ENCODE assay signal across 3 cellular contexts in the genomic region with DNA sequence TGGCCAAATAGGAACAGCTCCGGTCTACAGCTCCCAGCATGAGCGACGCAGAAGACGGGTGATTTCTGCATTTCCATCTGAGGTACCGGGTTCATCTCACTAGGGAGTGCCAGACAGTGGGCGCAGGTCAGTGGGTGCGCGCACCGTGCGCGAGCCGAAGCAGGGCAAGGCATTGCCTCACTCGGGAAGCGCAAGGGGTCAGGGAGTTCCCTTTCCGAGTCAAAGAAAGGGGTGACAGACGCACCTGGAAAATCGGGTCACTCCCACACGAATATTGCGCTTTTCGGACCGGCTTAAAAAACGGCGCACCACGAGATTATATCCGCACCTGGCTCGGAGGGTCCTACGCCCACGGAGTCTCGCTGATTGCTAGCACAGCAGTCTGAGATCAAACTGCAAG. TPM values are rescaled to one million over a fixed set of nuclear protein-coding genes. Genes with fewer than 3 reads are reported as not detected.
"Had no signal": no experiment of that assay in that cellular context is flagged by ENCODE, and none has a peak within 500 bp of the region (broad histone marks: within the 10 kb centered on the region; RNA-seq: fewer than 3 reads in every experiment).

No MANE protein-coding gene starts in this region.

RNA-seq across cellular contexts. Expression of gene AGMO, which starts 14.5 kb away (rescaled TPM):
- total RNA-seq: mammary epithelial cell; naive thymus-derived CD8-positive, alpha-beta T cell; pulmonary artery endothelial cell had no signal
- polyA plus RNA-seq: mammary epithelial cell; naive thymus-derived CD8-positive, alpha-beta T cell had no signal
